ENCODE assay signal across 35 cellular contexts in the genomic region with DNA sequence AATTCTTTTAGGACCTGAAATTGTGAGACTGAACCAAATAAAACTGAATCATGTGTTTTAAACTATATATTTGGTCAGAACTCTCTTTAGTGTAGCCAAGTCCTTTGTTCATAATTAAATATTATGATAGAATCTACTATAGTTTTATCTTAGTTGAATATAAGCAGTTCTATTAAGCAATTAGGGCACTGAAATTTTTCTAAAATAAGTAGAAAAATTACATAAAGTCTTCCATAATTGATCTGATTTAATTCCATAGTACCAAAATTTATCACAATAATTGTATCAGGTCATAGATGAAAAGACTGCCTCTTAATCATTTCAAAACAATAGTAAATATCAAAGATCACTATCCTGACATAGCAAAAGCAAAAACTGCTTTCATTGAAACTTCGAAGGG.
"Had no signal": no experiment of that assay in that cellular context is flagged by ENCODE, and none has a peak within 500 bp of the region (broad histone marks: within the 10 kb centered on the region; RNA-seq: fewer than 3 reads in every experiment).

No MANE protein-coding gene starts in this region.

- H3K36me3 Mint-ChIP-seq: activated CD4-positive, alpha-beta memory T cell treated with anti-CD3 and anti-CD28 coated beads for 36 hours; activated naive CD4-positive, alpha-beta T cell treated with anti-CD3 and anti-CD28 coated beads, Interleukin-2, amount 50 U/mL, for 72 hours; activated naive CD8-positive, alpha-beta T cell treated with anti-CD3 and anti-CD28 coated beads for 36 hours had no signal

- H3K27me3 Mint-ChIP-seq: activated B cell treated with CpG ODN at 0.5 μM for 24 hours had no signal

- H3K4me1 Mint-ChIP-seq: activated B cell treated with CpG ODN at 0.5 μM for 24 hours; activated CD4-positive, alpha-beta T cell treated with anti-CD3 and anti-CD28 coated beads, Interleukin-2, amount 10 ng/mL, durations not matched to agents 24 days and 14 days; activated naive CD8-positive, alpha-beta T cell treated with anti-CD3 and anti-CD28 coated beads for 36 hours; activated T-helper 17 cell treated with anti-CD3 and anti-CD28 coated beads, Interleukin-2, amount 50 U/mL, for 72 hours had no signal

- H3K27ac Mint-ChIP-seq: activated B cell treated with CpG ODN at 0.5 μM for 24 hours; activated CD4-positive, alpha-beta memory T cell treated with anti-CD3 and anti-CD28 coated beads for 36 hours; activated CD4-positive, alpha-beta T cell treated with anti-CD3 and anti-CD28 coated beads, Interleukin-2, amount 10 ng/mL, durations not matched to agents 24 days and 14 days; activated CD8-positive, alpha-beta T cell treated with anti-CD3 and anti-CD28 coated beads for 36 hours; activated naive CD4-positive, alpha-beta T cell treated with anti-CD3 and anti-CD28 coated beads for 36 hours; activated naive CD4-positive, alpha-beta T cell treated with anti-CD3 and anti-CD28 coated beads, Interleukin-2, amount 50 U/mL, for 72 hours; activated naive CD8-positive, alpha-beta T cell treated with anti-CD3 and anti-CD28 coated beads for 36 hours; activated T-cell treated with anti-CD3 and anti-CD28 coated beads, Interleukin-2, amount 50 U/mL, for 72 hours; activated T-helper 1 cell treated with anti-CD3 and anti-CD28 coated beads, Interleukin-12 subunit alpha, Interleukin-12 subunit beta, Interleukin-2, Interleukin-4 antibody, amounts not matched to agents 30 ng/mL and 10 ng/mL and 1 ng/mL, durations not matched to agents 14 hours and 24 hours and 36 hours; activated T-helper 17 cell treated with anti-CD3 and anti-CD28 coated beads, Interleukin-2, amount 50 U/mL, for 72 hours; T-helper 1 cell treated with Interleukin-12 subunit alpha and Interleukin-12 subunit beta and Interleukin-4 antibody, amounts not matched to agents 30 μg/mL and 1 μg/mL, for 36 hours; T-helper 2 cell treated with Interferon-gamma antibody and Interleukin-4, amounts not matched to agents 5 μg/mL and 100 μg/mL, for 36 hours had no signal

- H3K4me3 Mint-ChIP-seq: activated B cell treated with CpG ODN at 0.5 μM for 24 hours; activated CD4-positive, alpha-beta memory T cell treated with anti-CD3 and anti-CD28 coated beads for 36 hours; activated CD4-positive, alpha-beta T cell treated with anti-CD3 and anti-CD28 coated beads, Interleukin-2, amount 10 ng/mL, durations not matched to agents 24 days and 14 days; activated CD8-positive, alpha-beta T cell treated with anti-CD3 and anti-CD28 coated beads for 36 hours; activated naive CD4-positive, alpha-beta T cell treated with anti-CD3 and anti-CD28 coated beads for 36 hours; activated naive CD8-positive, alpha-beta T cell treated with anti-CD3 and anti-CD28 coated beads for 36 hours; activated T-cell treated with anti-CD3 and anti-CD28 coated beads, Interleukin-2, amount 50 U/mL, for 4 hours; activated T-cell treated with anti-CD3 and anti-CD28 coated beads, Interleukin-2, amount 50 U/mL, for 72 hours; activated T-helper 1 cell treated with anti-CD3 and anti-CD28 coated beads, Interleukin-12 subunit alpha, Interleukin-12 subunit beta, Interleukin-2, Interleukin-4 antibody, amounts not matched to agents 30 ng/mL and 10 ng/mL and 1 ng/mL, durations not matched to agents 14 hours and 24 hours and 36 hours; activated T-helper 17 cell treated with anti-CD3 and anti-CD28 coated beads, Interleukin-2, amount 50 U/mL, for 72 hours; T-helper 1 cell treated with Interleukin-12 subunit alpha and Interleukin-12 subunit beta and Interleukin-4 antibody, amounts not matched to agents 30 μg/mL and 1 μg/mL, for 36 hours; T-helper 2 cell treated with Interferon-gamma antibody and Interleukin-4, amounts not matched to agents 5 μg/mL and 100 μg/mL, for 36 hours had no signal

- DNase-seq: activated B cell treated with CpG ODN at 0.5 μM for 24 hours; activated CD4-positive, alpha-beta memory T cell treated with anti-CD3 and anti-CD28 coated beads for 36 hours; activated CD4-positive, alpha-beta T cell treated with anti-CD3 and anti-CD28 coated beads for 4 hours; activated CD4-positive, alpha-beta T cell treated with anti-CD3 and anti-CD28 coated beads, Interleukin-2, amount 10 ng/mL, durations not matched to agents 24 days and 14 days; activated CD4-positive, alpha-beta T cell treated with anti-CD3 and anti-CD28 coated beads, Interleukin-2, amount 50 U/mL, for 1 hour; activated CD4-positive, alpha-beta T cell treated with anti-CD3 and anti-CD28 coated beads, Interleukin-2, amount 50 U/mL, for 4 hours; activated CD4-positive, CD25-positive, alpha-beta regulatory T cell treated with anti-CD3 and anti-CD28 coated beads, Interleukin-2, amount 50 U/mL, for 72 hours; activated CD8-positive, alpha-beta memory T cell treated with anti-CD3 and anti-CD28 coated beads, Interleukin-2, amount 50 U/mL, for 4 hours; activated CD8-positive, alpha-beta T cell treated with anti-CD3 and anti-CD28 coated beads for 36 hours; activated effector memory CD4-positive, alpha-beta T cell treated with anti-CD3 and anti-CD28 coated beads, Interleukin-2, amount 50 U/mL, for 16 hours; activated gamma-delta T cell treated with Interleukin-2 at 50 U/mL for 16 hours; activated naive CD4-positive, alpha-beta T cell; activated naive CD4-positive, alpha-beta T cell treated with anti-CD3 and anti-CD28 coated beads for 36 hours; activated naive CD4-positive, alpha-beta T cell treated with anti-CD3 and anti-CD28 coated beads, Interleukin-2, amount 50 U/mL, for 16 hours; activated naive CD8-positive, alpha-beta T cell treated with anti-CD3 and anti-CD28 coated beads for 36 hours; activated T-cell treated with anti-CD3 and anti-CD28 coated beads for 4 hours; activated T-cell treated with anti-CD3 and anti-CD28 coated beads, Interleukin-2, amount 50 U/mL, for 1 hour; activated T-cell treated with anti-CD3 and anti-CD28 coated beads, Interleukin-2, amount 50 U/mL, for 4 hours; activated T-cell treated with anti-CD3 and anti-CD28 coated beads, Interleukin-2, amount 50 U/mL, for 72 hours; adrenal gland; amniotic stem cell; aorta; body of pancreas; brain microvascular endothelial cell; central memory CD4-positive, alpha-beta T cell; T-helper 1 cell; T-helper 2 cell; T-helper 9 cell had no signal

- H3K27ac ChIP-seq: adrenal gland, body of pancreas, brain microvascular endothelial cell, breast epithelium, VCaP had no signal

- H3K4me3 ChIP-seq: adrenal gland, body of pancreas, breast epithelium had no signal

- H3K27me3 ChIP-seq: adrenal gland, body of pancreas, brain microvascular endothelial cell, breast epithelium had no signal

- ATAC-seq: activated CD8-positive, alpha-beta T cell treated with anti-CD3 and anti-CD28 coated beads for 36 hours; activated naive CD4-positive, alpha-beta T cell treated with anti-CD3 and anti-CD28 coated beads, Interleukin-2, amount 50 U/mL, for 72 hours; activated T-cell treated with anti-CD3 and anti-CD28 coated beads, Interleukin-2, amount 50 U/mL, for 4 hours; activated T-cell treated with anti-CD3 and anti-CD28 coated beads, Interleukin-2, amount 50 U/mL, for 72 hours; activated T-helper 17 cell treated with anti-CD3 and anti-CD28 coated beads, Interleukin-2, amount 50 U/mL, for 72 hours; body of pancreas had no signal

- H3K36me3 ChIP-seq: adrenal gland, brain microvascular endothelial cell, breast epithelium had no signal

- H3K9me3 Mint-ChIP-seq: activated B cell treated with CpG ODN at 0.5 μM for 24 hours; activated CD4-positive, alpha-beta memory T cell treated with anti-CD3 and anti-CD28 coated beads for 36 hours; activated CD4-positive, alpha-beta T cell treated with anti-CD3 and anti-CD28 coated beads, Interleukin-2, amount 10 ng/mL, durations not matched to agents 24 days and 14 days; activated CD8-positive, alpha-beta T cell treated with anti-CD3 and anti-CD28 coated beads for 36 hours; activated naive CD4-positive, alpha-beta T cell treated with anti-CD3 and anti-CD28 coated beads for 36 hours; activated naive CD4-positive, alpha-beta T cell treated with anti-CD3 and anti-CD28 coated beads, Interleukin-2, amount 50 U/mL, for 72 hours; activated naive CD8-positive, alpha-beta T cell treated with anti-CD3 and anti-CD28 coated beads for 36 hours; activated T-cell treated with anti-CD3 and anti-CD28 coated beads, Interleukin-2, amount 50 U/mL, for 4 hours; activated T-cell treated with anti-CD3 and anti-CD28 coated beads, Interleukin-2, amount 50 U/mL, for 72 hours; activated T-helper 1 cell treated with anti-CD3 and anti-CD28 coated beads, Interleukin-12 subunit alpha, Interleukin-12 subunit beta, Interleukin-2, Interleukin-4 antibody, amounts not matched to agents 30 ng/mL and 10 ng/mL and 1 ng/mL, durations not matched to agents 14 hours and 24 hours and 36 hours; activated T-helper 17 cell treated with anti-CD3 and anti-CD28 coated beads, Interleukin-2, amount 50 U/mL, for 72 hours; T-helper 1 cell treated with Interleukin-12 subunit alpha and Interleukin-12 subunit beta and Interleukin-4 antibody, amounts not matched to agents 30 μg/mL and 1 μg/mL, for 36 hours; T-helper 2 cell treated with Interferon-gamma antibody and Interleukin-4, amounts not matched to agents 5 μg/mL and 100 μg/mL, for 36 hours had no signal

- H3K4me1 ChIP-seq: adrenal gland, body of pancreas, breast epithelium had no signal

- H3K9me3 ChIP-seq: adrenal gland, body of pancreas, breast epithelium had no signal
